Comparison of ENCODE assay signal across 8 cellular contexts in the genomic region with DNA sequence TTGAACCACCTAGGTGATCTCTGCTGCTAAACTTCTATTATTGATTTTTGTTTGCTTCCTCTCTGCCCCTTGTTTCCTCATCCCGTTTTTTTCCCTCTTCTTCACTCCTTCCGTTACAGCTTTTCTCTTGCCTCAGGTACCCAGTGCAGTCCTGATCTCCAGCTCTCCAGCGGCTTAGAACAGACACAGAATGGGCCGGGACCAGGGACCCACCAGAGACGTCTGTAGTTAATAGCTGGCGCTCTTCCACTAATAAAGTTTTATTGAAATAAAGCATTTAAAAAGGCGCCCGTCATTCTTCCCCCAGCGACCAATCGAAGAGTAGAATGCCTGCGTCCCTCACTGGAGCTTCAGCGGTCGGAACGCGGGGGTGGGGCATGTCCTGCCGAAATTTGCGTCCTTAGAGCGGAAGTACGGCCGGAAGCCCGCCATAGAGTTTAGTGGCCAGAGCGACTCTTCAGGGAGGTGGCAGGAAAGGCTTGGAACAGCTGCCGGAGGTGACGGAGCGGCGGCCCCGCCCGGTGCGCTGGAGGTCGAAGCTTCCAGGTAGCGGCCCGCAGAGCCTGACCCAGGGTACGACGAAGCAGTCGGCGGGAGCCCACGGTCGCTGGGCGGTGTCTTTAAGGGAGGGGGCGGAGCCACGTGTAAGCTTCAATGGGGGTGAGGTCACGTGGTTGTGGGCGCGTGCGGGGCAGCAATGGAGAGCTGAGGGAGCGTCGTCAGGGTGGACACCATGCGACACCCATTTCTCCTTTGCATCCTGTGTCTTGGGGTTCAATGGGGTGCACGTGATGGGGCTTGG. TPM values are rescaled to one million over a fixed set of nuclear protein-coding genes. Genes with fewer than 3 reads are reported as not detected.
DNase-seq lines count a peak whose midpoint lies in the region; FAIRE-seq and TF ChIP-seq lines count a peak whose summit lies in the region.

A gene with protein sequence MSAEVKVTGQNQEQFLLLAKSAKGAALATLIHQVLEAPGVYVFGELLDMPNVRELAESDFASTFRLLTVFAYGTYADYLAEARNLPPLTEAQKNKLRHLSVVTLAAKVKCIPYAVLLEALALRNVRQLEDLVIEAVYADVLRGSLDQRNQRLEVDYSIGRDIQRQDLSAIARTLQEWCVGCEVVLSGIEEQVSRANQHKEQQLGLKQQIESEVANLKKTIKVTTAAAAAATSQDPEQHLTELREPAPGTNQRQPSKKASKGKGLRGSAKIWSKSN (plus strand): TSS at position 440 of the 802 bp plus-strand sequence. CDS start 611 bp downstream, outside the sequence.

- TF ChIP-seq CTCF in HFFc6 (IDR thresholded peaks at IDR 0.05) (0 out of 2 replicates have a peak, but pooled peaks have one; percentile 9), NB4 (IDR thresholded peaks at IDR 0.05; ENCODE audit: low read depth, low read length) (no peak), subcutaneous adipose tissue (IDR thresholded peaks at IDR 0.05; ENCODE audit: low read depth) (no peak)

- peak; percentile 72 for TF ChIP-seq POLR2A in NB4 (IDR thresholded peaks at IDR 0.05; ENCODE audit: extremely low read depth, insufficient read length)

- peak within 1 kb of the TSS; percentile 88 for H3K4me2 ChIP-seq in neuronal stem cell (ENCODE audit: insufficient read depth, low read length, poor library complexity, severe bottlenecking)

- H3K18ac ChIP-seq in neuronal stem cell (ENCODE audit: low read length), result peak within 1 kb of the TSS; percentile 84

- H3K36me3 Mint-ChIP-seq in HFFc6 (ENCODE audit: low read depth), result no peaks in the 10 kb centered on the region; the same call in 1 of the 2 replicates
- peaks cover 10% of the 10 kb centered on the region for H3K36me3 Mint-ChIP-seq in activated naive CD4-positive, alpha-beta T cell treated with anti-CD3 and anti-CD28 coated beads, Interleukin-2, amount 10 ng/mL, durations not matched to agents 7 days and 5 days

- no CpG with 5 or more reads among the region's 49 CpGs for WGBS in neuronal stem cell (ENCODE audit: extremely low coverage in 2 of 2, insufficient read length in 2 of 2, insufficient replicate concordance in 1 of 2), 2 donors

- H3K27me3 ChIP-seq in neuronal stem cell (ENCODE audit: control insufficient read depth in 3 of 3, insufficient read depth in 3 of 3, low read depth in 1 of 3, low read length in 3 of 3), result no peaks in the 10 kb centered on the region

- no peaks in the 10 kb centered on the region; the same call in none of the 2 replicates for H3K27me3 Mint-ChIP-seq in HFFc6 (ENCODE audit: insufficient read depth)
- peaks cover 8% of the 10 kb centered on the region for H3K27me3 Mint-ChIP-seq in activated naive CD4-positive, alpha-beta T cell treated with anti-CD3 and anti-CD28 coated beads, Interleukin-2, amount 10 ng/mL, durations not matched to agents 7 days and 5 days

- H3K9ac ChIP-seq in SK-N-MC (ENCODE audit: insufficient read length) (peak within 1 kb of the TSS; percentile 97), neuronal stem cell (ENCODE audit: low read depth, low read length, poor library complexity) (peak within 1 kb of the TSS; percentile 82)

- H3K9me3 ChIP-seq in SK-N-MC (ENCODE audit: low read depth, low read length) (no peaks in the 10 kb centered on the region), neuronal stem cell (replicated peaks in 1 of 2; ENCODE audit: control insufficient read depth in 2 of 2, insufficient read depth in 1 of 2, low read depth in 1 of 2, low read length in 2 of 2) (no peaks in the 10 kb centered on the region)

- DNase-seq in GM04503 (ENCODE audit: low read depth), result peak; percentile 80
- peak; percentile 98 for DNase-seq in HFFc6
- peak; percentile 99 for DNase-seq in NB4 (ENCODE audit: low read depth)
- DNase-seq in SK-N-MC (ENCODE audit: low read depth, low spot score), result peak; percentile 96
- DNase-seq in activated naive CD4-positive, alpha-beta T cell treated with anti-CD3 and anti-CD28 coated beads, Interleukin-2, amount 10 ng/mL, durations not matched to agents 7 days and 5 days, result peak; percentile 99
- DNase-seq in frontal cortex (ENCODE audit: low spot score in 2 of 2), result peak; percentile 92 to 95
- DNase-seq in neuronal stem cell (ENCODE audit: low spot score), result peak; percentile 96

- H2BK12ac ChIP-seq in neuronal stem cell (ENCODE audit: low read length), result peak within 1 kb of the TSS; percentile 0

- no peak within 1 kb of the TSS for H4K91ac ChIP-seq in neuronal stem cell (ENCODE audit: low read depth, low read length, poor library complexity)

- H3K4me3 ChIP-seq in NB4 (ENCODE audit: low read depth, low read length) (peak within 1 kb of the TSS; percentile 75), SK-N-MC (peak within 1 kb of the TSS; percentile 87), neuronal stem cell (ENCODE audit: low read length in 2 of 2) (peak within 1 kb of the TSS; percentile 76 to 80)

- H3K4me1 ChIP-seq in neuronal stem cell (ENCODE audit: control insufficient read depth in 2 of 2, insufficient read depth in 1 of 2, low read depth in 1 of 2, low read length in 2 of 2), result peaks cover 3 to 5% of the 10 kb centered on the region in 2 donors

- H3K27ac Mint-ChIP-seq in HFFc6, result peak within 1 kb of the TSS; percentile 94
- peak within 1 kb of the TSS; percentile 91 for H3K27ac Mint-ChIP-seq in activated naive CD4-positive, alpha-beta T cell treated with anti-CD3 and anti-CD28 coated beads, Interleukin-2, amount 10 ng/mL, durations not matched to agents 7 days and 5 days

- H3K27ac ChIP-seq in SK-N-MC, result peak within 1 kb of the TSS; percentile 93
- peak within 1 kb of the TSS; percentile 82 for H3K27ac ChIP-seq in neuronal stem cell (replicated peaks; ENCODE audit: low read length)

- no peak within 1 kb of the TSS for H2BK15ac ChIP-seq in neuronal stem cell (ENCODE audit: low read length)

- peak within 1 kb of the TSS; percentile 92 for H3K4me3 Mint-ChIP-seq in HFFc6
- H3K4me3 Mint-ChIP-seq in activated naive CD4-positive, alpha-beta T cell treated with anti-CD3 and anti-CD28 coated beads, Interleukin-2, amount 10 ng/mL, durations not matched to agents 7 days and 5 days, result peak within 1 kb of the TSS; percentile 88

- H3K14ac ChIP-seq in neuronal stem cell (ENCODE audit: low read length), result peak within 1 kb of the TSS; percentile 5

- no peaks in the 10 kb centered on the region for H3K79me1 ChIP-seq in neuronal stem cell (ENCODE audit: low read depth, low read length)

- peak; percentile 54 for FAIRE-seq in frontal cortex (lab: Jason Lieb, UNC)

- H3K23ac ChIP-seq in neuronal stem cell (ENCODE audit: low read depth, low read length, poor library complexity), result peak within 1 kb of the TSS; percentile 83

- H3K4ac ChIP-seq in neuronal stem cell (ENCODE audit: low read length), result no peak within 1 kb of the TSS

- H3K4me1 Mint-ChIP-seq in HFFc6 (ENCODE audit: low read depth), result peaks cover 25% of the 10 kb centered on the region
- H3K4me1 Mint-ChIP-seq in activated naive CD4-positive, alpha-beta T cell treated with anti-CD3 and anti-CD28 coated beads, Interleukin-2, amount 10 ng/mL, durations not matched to agents 7 days and 5 days, result peaks cover 31% of the 10 kb centered on the region

- no peak within 1 kb of the TSS for H2BK5ac ChIP-seq in neuronal stem cell (ENCODE audit: low read length)

- no peaks in the 10 kb centered on the region for H3K9me3 Mint-ChIP-seq in HFFc6
- H3K9me3 Mint-ChIP-seq in activated naive CD4-positive, alpha-beta T cell treated with anti-CD3 and anti-CD28 coated beads, Interleukin-2, amount 10 ng/mL, durations not matched to agents 7 days and 5 days, result no peaks in the 10 kb centered on the region

- peak within 1 kb of the TSS; percentile 84 for H2AFZ ChIP-seq in neuronal stem cell (ENCODE audit: low read length)

- H3K36me3 ChIP-seq in SK-N-MC (ENCODE audit: insufficient read depth, low read length) (peaks cover 17% of the 10 kb centered on the region; the same call in 1 of the 2 replicates), neuronal stem cell (replicated peaks in 1 of 2; ENCODE audit: control insufficient read depth in 2 of 2, insufficient read depth in 2 of 2, low read length in 2 of 2) (peaks cover 6 to 23% of the 10 kb centered on the region in 2 donors)

- H2AK5ac ChIP-seq in neuronal stem cell (ENCODE audit: low read depth, low read length), result peak within 1 kb of the TSS; percentile 13

- CTCF ChIA-PET in activated naive CD4-positive, alpha-beta T cell treated with anti-CD3 and anti-CD28 coated beads, Interleukin-2, amount 10 ng/mL, durations not matched to agents 7 days and 5 days (lab: Charles Lee), result interaction anchor here (0.9 to 1.7 kb wide), 5 partner anchors 25 to 101 kb away, joined by 3 to 7 read pairs (median 4); a partner anchor contains a TSS

- no peak within 1 kb of the TSS for H2BK120ac ChIP-seq in neuronal stem cell (ENCODE audit: low read depth, low read length)

- no peak within 1 kb of the TSS for H4K8ac ChIP-seq in neuronal stem cell (ENCODE audit: low read depth, low read length)

RNA-seq across cellular contexts. Expression of the gene that starts here (rescaled TPM):
- total RNA-seq in HFFc6 (2021; fragmentation: NEBNext Ultra II Directional; extraction: Animal tissue kit (Norgen Biotek cat#: 25700)), result 100 to 1,000 TPM; 103 to 122 (median 108) TPM
- 24.5 TPM for total RNA-seq in frontal cortex
- polyA plus RNA-seq in neuronal stem cell (2013, experiment 1 of 2), result 24.4 TPM
- 23.7 TPM for polyA plus RNA-seq in neuronal stem cell (2013, experiment 2 of 2)
- 10 to 100 TPM; 39.0 to 55.6 (median 45.4) TPM for total RNA-seq in subcutaneous adipose tissue

Comparison
In these comparisons a context has a peak if more than half of its experiments do, and no peak if none do; other contexts are left out.
1. Peak in every context shown above with its lines: DNase-seq, H3K4me3 ChIP-seq and H3K27ac ChIP-seq.